ENCODE assay signal across 8 cellular contexts in the genomic region with DNA sequence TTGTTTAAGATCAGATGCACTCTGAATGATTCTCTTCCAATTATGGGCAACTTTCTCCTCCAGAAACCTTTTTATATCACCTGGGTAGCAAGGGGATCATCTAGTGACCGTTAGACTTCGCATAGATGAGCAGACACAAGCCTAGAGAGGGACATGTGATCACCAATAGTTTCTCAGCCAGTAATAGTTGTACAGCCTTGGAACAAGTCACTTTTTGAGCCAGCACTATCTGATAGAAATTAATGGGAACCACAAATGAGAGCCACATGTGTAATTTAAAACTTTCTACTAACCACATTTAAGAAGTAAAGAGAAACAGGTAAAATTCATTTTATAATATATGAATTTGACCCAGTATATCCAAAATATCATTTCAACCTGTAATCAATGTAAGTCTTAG. TPM values are rescaled to one million over a fixed set of nuclear protein-coding genes. Genes with fewer than 3 reads are reported as not detected.
DNase-seq lines count a peak whose midpoint lies in the region; ATAC-seq and TF ChIP-seq lines count a peak whose summit lies in the region.

No MANE protein-coding gene starts in this region.

- H3K27ac ChIP-seq in OCI-LY7 (ENCODE audit: low read depth, low read length, poor library complexity, severe bottlenecking): no peak overlapping the region

- H3K9me3 ChIP-seq in OCI-LY7 (ENCODE audit: low read length): no peaks in the 10 kb centered on the region

- H3K9me3 Mint-ChIP-seq in endothelial cell (ENCODE audit: unreplicated experiment): no peaks in the 10 kb centered on the region
- H3K9me3 Mint-ChIP-seq in progenitor cell of endocrine pancreas (ENCODE audit: low read depth): no peaks in the 10 kb centered on the region

- peak overlapping the region; percentile 89 for H2AFZ ChIP-seq in OCI-LY7 (ENCODE audit: low read length)

- H4K20me1 ChIP-seq in OCI-LY7 (ENCODE audit: insufficient read depth, low read length): no peaks in the 10 kb centered on the region

- DNase-seq in G401 (ENCODE audit: low spot score) (peak; percentile 10), OCI-LY7 (ENCODE audit: low spot score) (no peak), endothelial cell (ENCODE audit: low spot score) (no peak), progenitor cell of endocrine pancreas (ENCODE audit: low spot score, unreplicated experiment) (no peak), omental fat pad (ENCODE audit: low spot score) (no peak), NCI-H2081 treated with DMSO at 0.1 percent for 48 hours (lab: John Stamatoyannopoulos, UW) (no peak), DMS153 (lab: John Stamatoyannopoulos, UW) (no peak)
- DNase-seq in effector CD8-positive, alpha-beta T cell (lab: John Stamatoyannopoulos, UW): no peak

- H3K79me2 ChIP-seq in OCI-LY7 (ENCODE audit: insufficient read depth, low read depth, low read length): peaks cover 30% of the 10 kb centered on the region

- H3K4me1 Mint-ChIP-seq in endothelial cell (ENCODE audit: unreplicated experiment) (peaks cover 14% of the 10 kb centered on the region), progenitor cell of endocrine pancreas (ENCODE audit: low read depth) (peaks cover 6% of the 10 kb centered on the region)

- no peak overlapping the region for H3K27ac Mint-ChIP-seq in endothelial cell (ENCODE audit: unreplicated experiment)
- H3K27ac Mint-ChIP-seq in progenitor cell of endocrine pancreas: no peak overlapping the region

- H3K4me3 Mint-ChIP-seq in endothelial cell (ENCODE audit: unreplicated experiment): peak overlapping the region; percentile 100
- peak overlapping the region; percentile 99 for H3K4me3 Mint-ChIP-seq in progenitor cell of endocrine pancreas (ENCODE audit: low read depth)

- peaks cover 4% of the 10 kb centered on the region for H3K36me3 Mint-ChIP-seq in endothelial cell (ENCODE audit: low read depth, unreplicated experiment)
- H3K36me3 Mint-ChIP-seq in progenitor cell of endocrine pancreas (ENCODE audit: insufficient read depth): peaks cover 1% of the 10 kb centered on the region

- BruUV-seq in OCI-LY7 (replicated peaks; lab: Mats Ljungman, UMichigan): no TSS peak

- TF ChIP-seq CTCF in OCI-LY7 (conservative IDR thresholded peaks at IDR 0.05; ENCODE audit: low read length): no peak
- no peak for TF ChIP-seq CTCF in endothelial cell (IDR thresholded peaks at IDR 0.05; ENCODE audit: unreplicated experiment)
- TF ChIP-seq CTCF in progenitor cell of endocrine pancreas (IDR thresholded peaks at IDR 0.05; ENCODE audit: unreplicated experiment): no peak
- no peak for TF ChIP-seq CTCF in omental fat pad (IDR thresholded peaks at IDR 0.05)

- peaks cover 5% of the 10 kb centered on the region; the same call in 1 of the 2 replicates for H3K36me3 ChIP-seq in OCI-LY7 (ENCODE audit: insufficient read depth, low read length)

- POLR2A ChIA-PET in OCI-LY7 (lab: Charles Lee): no interaction called here

- H3K27me3 Mint-ChIP-seq in endothelial cell (ENCODE audit: unreplicated experiment) (peaks cover 8% of the 10 kb centered on the region), progenitor cell of endocrine pancreas (peaks cover 23% of the 10 kb centered on the region)

- peak overlapping the region; percentile 59 for H3K4me2 ChIP-seq in OCI-LY7 (ENCODE audit: low read length)

- H3K4me3 ChIP-seq in OCI-LY7 (ENCODE audit: low read depth, low read length, poor library complexity, severe bottlenecking): peak overlapping the region; percentile 77

- CTCF ChIA-PET in OCI-LY7 (lab: Charles Lee; ENCODE audit: unreplicated experiment): no interaction called here

- intact Hi-C loops in OCI-LY7 (cut with micrococcal nuclease; ENCODE audit: unreplicated experiment): no loop called here

- H3K9me2 ChIP-seq in OCI-LY7 (ENCODE audit: insufficient read depth, low read length): no peaks in the 10 kb centered on the region

- in situ Hi-C loops in G401 (cut with HindIII; ENCODE audit: low sequenced_read_pairs): no loop called here

- no peak for ATAC-seq in omental fat pad (ENCODE audit: low FRiP score)

- peaks cover 15% of the 10 kb centered on the region for H3K4me1 ChIP-seq in OCI-LY7 (ENCODE audit: insufficient read depth, low read length, poor library complexity, severe bottlenecking)

RNA-seq across cellular contexts. Expression of gene CTNNBL1, which starts 0.6 kb away (rescaled TPM):
- 81.2 and 119 TPM in 2 replicates for total RNA-seq in G401 (2014; rRNA removed; shearing (Covaris generic))
- total RNA-seq in OCI-LY7 (2014; rRNA removed; shearing (Covaris generic)): 38.0 and 40.6 TPM in 2 replicates
- total RNA-seq in OCI-LY7 (2022) (88.0 and 90.0 TPM in 2 replicates), endothelial cell (ENCODE audit: unreplicated experiment) (84.8 TPM), progenitor cell of endocrine pancreas (52.6 and 60.4 TPM in 2 replicates), omental fat pad (10 to 100 TPM; 24.2 to 34.9 (median 31.6) TPM)
